In genomic region chr6:4023240-4023639, GRCh38 we compare ENCODE assay signal across 10 cellular contexts. TPM values are rescaled to one million over a fixed set of nuclear protein-coding genes. Genes with fewer than 3 reads are reported as not detected.
A peak's percentile ranks its signal among the peaks of the same experiment; 100 is the strongest.
DNase-seq lines count a peak whose midpoint lies in the region; ATAC-seq and TF ChIP-seq lines count a peak whose summit lies in the region.
"Had no signal": no experiment of that assay in that cellular context is flagged by ENCODE, and none has a peak within 500 bp of the region (broad histone marks: within the 10 kb centered on the region; RNA-seq: fewer than 3 reads in every experiment).

No MANE protein-coding gene starts in this region.

- peaks cover 6% of the 10 kb centered on the region for H3F3A ChIP-seq in neural cell (ENCODE audit: insufficient read depth, low read length, poor library complexity, severe bottlenecking)

- TF ChIP-seq CTCF in CD8-positive, alpha-beta T cell (IDR thresholded peaks at IDR 0.05): no peak
- TF ChIP-seq CTCF in LNCaP clone FGC (IDR thresholded peaks at IDR 0.05; ENCODE audit: control insufficient read depth, extremely low read depth, insufficient read depth): no peak
- TF ChIP-seq CTCF in breast epithelium (IDR thresholded peaks at IDR 0.05): no peak
- no peak for TF ChIP-seq CTCF in neural cell (IDR thresholded peaks at IDR 0.05; ENCODE audit: poor library complexity, severe bottlenecking)
- TF ChIP-seq CTCF in right atrium auricular region (IDR thresholded peaks at IDR 0.05): no peak

- POLR2A ChIA-PET in CD8-positive, alpha-beta T cell (lab: Charles Lee): no interaction called here

- intact Hi-C loops in CD8-positive, alpha-beta T cell (cut with DNase I, micrococcal nuclease): loop anchor here (2.0 to 10.0 kb wide), 4 partner anchors 14 to 1778 kb away; partner anchors contain the start of genes ECI2 (in 1 of the 2) and GMDS (in 1 of the 2)
- intact Hi-C loops in breast epithelium (cut with DNase I; ENCODE audit: low total_unique reads): no loop called here

- H3K4me3 ChIP-seq in CD8-positive, alpha-beta T cell (ENCODE audit: low read depth, low read length): no peak overlapping the region
- peak overlapping the region; percentile 90; the same call in 1 of the 2 replicates for H3K4me3 ChIP-seq in LNCaP clone FGC (ENCODE audit: low read depth, low read length)
- H3K4me3 ChIP-seq in breast epithelium: peak overlapping the region in 2 of 3 donors; percentile 70 to 84
- peak overlapping the region; percentile 87 for H3K4me3 ChIP-seq in neural cell (ENCODE audit: low read length)
- H3K4me3 ChIP-seq in right atrium auricular region: no peak overlapping the region

- H3K9me2 ChIP-seq in neural cell (ENCODE audit: insufficient read depth, low read length): no peaks in the 10 kb centered on the region

- no peaks in the 10 kb centered on the region for H4K20me1 ChIP-seq in neural cell (ENCODE audit: insufficient read depth)

- H3K9me3 ChIP-seq in CD8-positive, alpha-beta T cell (ENCODE audit: low read length): no peaks in the 10 kb centered on the region
- H3K9me3 ChIP-seq in breast epithelium (no peaks in the 10 kb centered on the region), neural cell (ENCODE audit: low read length) (no peaks in the 10 kb centered on the region), right atrium auricular region (no peaks in the 10 kb centered on the region)

- H3K9me3 Mint-ChIP-seq in CD8-positive, alpha-beta T cell: peaks cover 5% of the 10 kb centered on the region

- no peak overlapping the region for H2AFZ ChIP-seq in neural cell (ENCODE audit: low read depth, low read length)

- H3K79me2 ChIP-seq in neural cell (replicated peaks; ENCODE audit: insufficient read depth, low read length): peaks cover 58% of the 10 kb centered on the region

- H3K27ac Mint-ChIP-seq in CD8-positive, alpha-beta T cell: peak overlapping the region; percentile 42

- TF ChIP-seq RAD21 in neural cell (conservative IDR thresholded peaks at IDR 0.05): no peak

- peaks cover 47% of the 10 kb centered on the region for H3K36me3 Mint-ChIP-seq in CD8-positive, alpha-beta T cell

- TF ChIP-seq POLR2A in breast epithelium (IDR thresholded peaks at IDR 0.05): no peak

- peaks cover 74% of the 10 kb centered on the region for H3K4me1 ChIP-seq in CD8-positive, alpha-beta T cell (ENCODE audit: insufficient read depth, low read length)
- H3K4me1 ChIP-seq in breast epithelium (peaks cover 0 to 22% of the 10 kb centered on the region in 2 donors), right atrium auricular region (peaks cover 0 to 58% of the 10 kb centered on the region in 2 donors)

- H3K27me3 ChIP-seq in CD8-positive, alpha-beta T cell (ENCODE audit: insufficient read depth, low read length): no peaks in the 10 kb centered on the region
- H3K27me3 ChIP-seq in breast epithelium (no peaks in the 10 kb centered on the region), neural cell (ENCODE audit: insufficient read depth, low read depth, low read length) (no peaks in the 10 kb centered on the region), right atrium auricular region (no peaks in the 10 kb centered on the region)

- TF ChIP-seq EP300 in neural cell (conservative IDR thresholded peaks at IDR 0.05; ENCODE audit: poor library complexity, severe bottlenecking): no peak

- no peak for DNase-seq in CD8-positive, alpha-beta T cell
- DNase-seq in LNCaP clone FGC (ENCODE audit: low read depth) (no peak), breast epithelium (ENCODE audit: low spot score in 2 of 2) (no peak), right atrium auricular region (ENCODE audit: low spot score) (no peak)
- DNase-seq: retina had no signal

- peaks cover 73% of the 10 kb centered on the region for H3K4me1 Mint-ChIP-seq in CD8-positive, alpha-beta T cell (ENCODE audit: low read depth)

- H3K27me3 Mint-ChIP-seq in CD8-positive, alpha-beta T cell (ENCODE audit: low read depth): no peaks in the 10 kb centered on the region

- H3K4me3 Mint-ChIP-seq in CD8-positive, alpha-beta T cell: peak overlapping the region; percentile 53

- peak overlapping the region; percentile 82 for H3K9ac ChIP-seq in neural cell (ENCODE audit: low read length)

- H3K27ac ChIP-seq in CD8-positive, alpha-beta T cell (ENCODE audit: low read depth, low read length): no peak overlapping the region
- H3K27ac ChIP-seq in breast epithelium (peak overlapping the region in 1 of 2 donors; percentile 98), neural cell (ENCODE audit: low read length) (no peak overlapping the region), right atrium auricular region (no peak overlapping the region)

- H3K4me2 ChIP-seq in neural cell (ENCODE audit: low read length): peak overlapping the region; percentile 49

- CTCF ChIA-PET in CD8-positive, alpha-beta T cell (lab: Charles Lee): interaction anchor here (2.6 to 3.3 kb wide), 2 partner anchors 14 to 174 kb away, joined by 10 to 12 read pairs; partner anchors contain the start of gene FAM50B

- H3K36me3 ChIP-seq in CD8-positive, alpha-beta T cell (ENCODE audit: insufficient read depth, low read length): no peaks in the 10 kb centered on the region
- H3K36me3 ChIP-seq in breast epithelium: no peaks in the 10 kb centered on the region
- H3K36me3 ChIP-seq in neural cell (ENCODE audit: insufficient read depth, low read length): no peaks in the 10 kb centered on the region
- no peaks in the 10 kb centered on the region for H3K36me3 ChIP-seq in right atrium auricular region

- no peak for ATAC-seq in CD8-positive, alpha-beta T cell
- ATAC-seq in HG02970 (IDR thresholded peaks at IDR 0.05; ENCODE audit: low FRiP score, unreplicated experiment) (no peak), GM21528 (IDR thresholded peaks at IDR 0.05; ENCODE audit: low FRiP score, unreplicated experiment) (no peak), GM21360 (IDR thresholded peaks at IDR 0.05; ENCODE audit: unreplicated experiment) (no peak)

TF ChIP-seq in neural cell, 6 proteins besides CTCF, POLR2A, EP300 and RAD21:
- no peak for TF ChIP-seq EZH2 (IDR thresholded peaks at IDR 0.05; ENCODE audit: borderline replicate concordance, insufficient read depth, low read length, poor library complexity, severe bottlenecking)
- TF ChIP-seq POLR2AphosphoS5 (IDR thresholded peaks at IDR 0.05): no peak
- no peak for TF ChIP-seq SMC3 (conservative IDR thresholded peaks at IDR 0.05; ENCODE audit: poor library complexity)
- TF ChIP-seq REST (IDR thresholded peaks at IDR 0.05; ENCODE audit: borderline replicate concordance): no peak
- TF ChIP-seq TAF1 (IDR thresholded peaks at IDR 0.05; ENCODE audit: low read depth): no peak
- no peak for TF ChIP-seq MXI1 (conservative IDR thresholded peaks at IDR 0.05; ENCODE audit: poor library complexity, severe bottlenecking)

RNA-seq across cellular contexts. Expression of gene FAM217A, which starts 55.7 kb away (rescaled TPM):
- not detected for total RNA-seq in CD8-positive, alpha-beta T cell
- total RNA-seq in breast epithelium (not detected), right atrium auricular region (not detected)
- polyA plus RNA-seq in neural cell: not detected in 2 replicates
- polyA minus RNA-seq in neural cell: not detected in 2 replicates
- total RNA-seq: urinary bladder had no signal
- polyA plus RNA-seq: urinary bladder had no signal

Comparison
In these comparisons a context has a peak if more than half of its experiments do, and no peak if none do; other contexts are left out.
1. H3K4me3 ChIP-seq: peak in LNCaP clone FGC (single experiment), breast epithelium (2 of 3) and neural cell (single experiment); none in CD8-positive, alpha-beta T cell (single experiment) and right atrium auricular region (0 of 2).